9 cellular contexts compared by ENCODE assay signal in the genomic region with DNA sequence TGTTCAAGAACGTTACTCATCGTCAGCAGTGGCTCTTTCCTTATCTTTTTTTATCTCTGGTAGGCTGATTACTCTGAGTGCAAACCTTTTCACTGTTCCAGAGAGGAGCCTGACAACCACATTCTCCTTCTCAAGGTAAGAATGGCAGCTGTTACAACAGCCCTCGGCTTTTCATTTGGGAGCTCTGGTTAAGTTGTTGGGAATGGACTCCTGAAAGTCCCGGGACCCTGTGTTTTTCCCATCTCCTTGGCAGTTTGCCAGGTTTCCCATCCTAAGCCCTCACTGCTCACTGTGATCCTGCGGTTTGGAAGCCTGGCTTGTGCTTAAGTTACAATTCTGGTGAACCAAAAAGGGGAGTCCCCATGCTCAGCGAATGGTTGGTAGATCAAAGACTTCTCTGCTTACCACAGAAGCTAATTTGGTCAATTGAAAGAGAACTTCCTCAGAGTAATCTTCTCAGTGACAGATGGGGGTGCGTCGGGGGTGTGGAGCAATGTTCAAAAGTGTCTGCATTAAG.
DNase-seq lines count a peak whose midpoint lies in the region; ATAC-seq, FAIRE-seq and TF ChIP-seq lines count a peak whose summit lies in the region.
"Had no signal": no experiment of that assay in that cellular context is flagged by ENCODE, and none has a peak within 500 bp of the region (broad histone marks: within the 10 kb centered on the region; RNA-seq: fewer than 3 reads in every experiment).

No MANE protein-coding gene starts in this region.

- no peak overlapping the region for H3K4me3 ChIP-seq in HepG2 (replicated peaks in 1 of 3; ENCODE audit: insufficient read depth in 1 of 3, low read depth in 2 of 3, low read length in 3 of 3)
- H3K4me3 ChIP-seq in right lobe of liver: no peak overlapping the region
- no peak overlapping the region for H3K4me3 ChIP-seq in spleen

- H3K4me1 ChIP-seq in HepG2 (ENCODE audit: insufficient read depth, low read length) (no peaks in the 10 kb centered on the region), right lobe of liver (no peaks in the 10 kb centered on the region), spleen (peaks cover 0 to 18% (median 10%) of the 10 kb centered on the region in 6 donors)

- 15% methylated on average over 8 of the region's 8 CpGs for WGBS in HepG2 (ENCODE audit: low lambda C conversion rate)
- 41% methylated on average over 6 of the region's 8 CpGs for WGBS in right lobe of liver (ENCODE audit: insufficient coverage, low coverage, low lambda C conversion rate, missing lambda C conversion rate)
- 37 to 53% (median 45%) methylated on average over 8 of the region's 8 CpGs for WGBS in spleen, 5 donors

- in situ Hi-C loops in HepG2 (cut with HindIII; ENCODE audit: extremely low pct_ligation_motif_present, low pct_unique_long_range_greater_than_20kb): no loop called here

- H3K9me3 ChIP-seq in HepG2 (ENCODE audit: low read length): no peaks in the 10 kb centered on the region
- H3K9me3 ChIP-seq in right lobe of liver: no peaks in the 10 kb centered on the region
- peaks cover 0 to 5% (median 0%) of the 10 kb centered on the region in 8 donors for H3K9me3 ChIP-seq in spleen

- TF ChIP-seq CTCF in HepG2 (CRISPR knock-in tag; IDR thresholded peaks at IDR 0.05) (no peak), right lobe of liver (IDR thresholded peaks at IDR 0.05) (no peak), nephron progenitor cell (IDR thresholded peaks at IDR 0.05) (no peak), spleen (IDR thresholded peaks at IDR 0.05 in 8 of 11, conservative IDR thresholded peaks at IDR 0.05 in 3 of 11) (no peak)

- no peak for FAIRE-seq in HepG2 (lab: Jason Lieb, UNC)

- no peak for TF ChIP-seq POLR2A in HepG2 (IDR thresholded peaks at IDR 0.05; ENCODE audit: insufficient read depth in 1 of 2, low read depth in 2 of 2, low read length in 2 of 2)
- TF ChIP-seq POLR2A in right lobe of liver (IDR thresholded peaks at IDR 0.05): no peak
- no peak for TF ChIP-seq POLR2A in spleen (IDR thresholded peaks at IDR 0.05)

- peak overlapping the region; percentile 77 for H3K27ac Mint-ChIP-seq in nephron progenitor cell
- H3K27ac Mint-ChIP-seq: nephron had no signal

- POLR2A ChIA-PET in HepG2 (lab: Yijun Ruan, JAX): no interaction called here

- no TSS peak for BruUV-seq in HepG2 (replicated peaks; lab: Mats Ljungman, UMichigan)

- ATAC-seq in HepG2 (no peak), right lobe of liver (no peak), HG03135 (IDR thresholded peaks at IDR 0.05; ENCODE audit: unreplicated experiment) (peak; percentile 96), left cardiac atrium (no peak)

- H2AFZ ChIP-seq in HepG2 (ENCODE audit: low read length): no peak overlapping the region

- peak overlapping the region; percentile 39 for H3K4me3 Mint-ChIP-seq in nephron progenitor cell
- H3K4me3 Mint-ChIP-seq: nephron had no signal

- no peaks in the 10 kb centered on the region for H3K79me2 ChIP-seq in HepG2 (ENCODE audit: insufficient read depth, low read length)

- H3K4me2 ChIP-seq in HepG2 (ENCODE audit: low read depth, low read length): no peak overlapping the region

- no peak overlapping the region for H3K9ac ChIP-seq in HepG2 (ENCODE audit: insufficient read depth, low read depth, low read length)

- H3K27me3 ChIP-seq in HepG2 (ENCODE audit: control insufficient read depth in 1 of 2, insufficient read depth in 2 of 2, low read length in 2 of 2) (no peaks in the 10 kb centered on the region), right lobe of liver (no peaks in the 10 kb centered on the region), spleen (replicated peaks in 1 of 7) (peaks cover 0 to 7% (median 0%) of the 10 kb centered on the region in 7 donors)

- CTCF ChIA-PET in HepG2 (lab: Yijun Ruan, JAX; ENCODE audit: low intra/inter-chr PET ratio, low total read pairs): no interaction called here

- TF ChIP-seq RAD21 in HepG2 (CRISPR knock-in tag; IDR thresholded peaks at IDR 0.05): no peak

- H3K9me3 Mint-ChIP-seq in nephron progenitor cell: no peaks in the 10 kb centered on the region
- H3K9me3 Mint-ChIP-seq: nephron had no signal

- H3K27ac ChIP-seq in HepG2 (ENCODE audit: extremely low read length, insufficient read depth, low read length) (no peak overlapping the region), right lobe of liver (no peak overlapping the region), spleen (peak overlapping the region in 2 of 8 donors; percentile 46 to 69)

- H4K20me1 ChIP-seq in HepG2 (ENCODE audit: insufficient read depth, low read length): no peaks in the 10 kb centered on the region

- H3K36me3 ChIP-seq in HepG2 (replicated peaks in 1 of 2; ENCODE audit: control insufficient read depth in 1 of 2, insufficient read depth in 2 of 2, low read length in 2 of 2) (no peaks in the 10 kb centered on the region), right lobe of liver (no peaks in the 10 kb centered on the region), spleen (no peaks in the 10 kb centered on the region)

- peaks cover 78% of the 10 kb centered on the region for H3K4me1 Mint-ChIP-seq in nephron progenitor cell

- no peaks in the 10 kb centered on the region for H3K36me3 Mint-ChIP-seq in nephron progenitor cell (ENCODE audit: low read depth)

- TF ChIP-seq EP300 in HepG2 (IDR thresholded peaks at IDR 0.05; ENCODE audit: low read depth in 2 of 2, low read length in 2 of 2): no peak
- TF ChIP-seq EP300 in HepG2 (CRISPR knock-in tag; IDR thresholded peaks at IDR 0.05; ENCODE audit: borderline replicate concordance): no peak

- DNase-seq in HepG2 (ENCODE audit: low spot score) (no peak), right lobe of liver (no peak), T-helper 2 cell (peak in 3 of 5 experiments; percentile 1 to 79 (median 11)), nephron progenitor cell (peak; percentile 26), spleen (no peak), left cardiac atrium (no peak)
- DNase-seq in NK-92 treated with Interleukin-12 subunit alpha and Interleukin-12 subunit beta, amount 100 ng/mL, for 24 hours (lab: John Stamatoyannopoulos, UW): no peak

- intact Hi-C loops in HepG2 (cut with micrococcal nuclease; ENCODE audit: unreplicated experiment): no loop called here
- intact Hi-C loops in right lobe of liver (cut with DNase I): no loop called here
- intact Hi-C loops in spleen (cut with DNase I; ENCODE audit: low total_unique reads): no loop called here
- intact Hi-C loops in left cardiac atrium (cut with DNase I): no loop called here

- H3K27me3 Mint-ChIP-seq in nephron progenitor cell (ENCODE audit: low read depth, poor library complexity): no peaks in the 10 kb centered on the region

TF ChIP-seq in HepG2, 621 proteins besides CTCF, POLR2A, EP300 and RAD21:
- no peak for TF ChIP-seq ATF7 (IDR thresholded peaks at IDR 0.05)
- TF ChIP-seq ATF7 (CRISPR knock-in tag; IDR thresholded peaks at IDR 0.05): no peak
- TF ChIP-seq LCORL (IDR thresholded peaks at IDR 0.05): peak; percentile 79
- no peak for TF ChIP-seq LCORL (CRISPR knock-in tag; IDR thresholded peaks at IDR 0.05)

Comparison
In these comparisons a context has a peak if more than half of its experiments do, and no peak if none do; other contexts are left out.
1. DNase-seq: peak in T-helper 2 cell (3 of 5) and nephron progenitor cell (single experiment); none in HepG2 (single experiment), right lobe of liver (0 of 3), NK-92 treated with Interleukin-12 subunit alpha and Interleukin-12 subunit beta, amount 100 ng/mL, for 24 hours (single experiment), spleen (single experiment) and left cardiac atrium (single experiment).